In the genomic region with DNA sequence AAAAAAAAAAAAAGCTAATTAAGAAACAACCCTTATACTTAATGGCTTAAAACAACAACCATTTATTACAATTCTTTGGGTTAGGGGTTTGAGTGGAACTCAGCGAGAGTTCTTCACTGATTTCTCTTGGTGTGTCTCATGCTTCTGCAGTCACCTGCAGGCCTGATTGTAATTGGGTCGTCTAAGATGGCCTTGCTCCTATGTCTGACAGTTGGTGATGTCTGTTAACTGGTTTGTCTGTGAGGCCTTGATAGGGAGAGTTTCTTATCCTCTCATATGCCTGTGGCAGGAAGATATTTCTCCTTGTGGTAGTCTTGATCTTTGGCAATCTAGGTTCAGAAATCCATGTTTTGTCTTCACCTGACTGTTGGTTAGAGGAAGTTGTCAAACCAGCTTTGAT, we compare ENCODE assay signal across 6 cellular contexts.
A peak's percentile ranks its signal among the peaks of the same experiment; 100 is the strongest.
DNase-seq lines count a peak whose midpoint lies in the region; ATAC-seq and TF ChIP-seq lines count a peak whose summit lies in the region.
"Not testable (repeated sequence)": the region's sequence is repeated elsewhere in the genome, so short reads cannot be mapped to it uniquely, and the experiment has no call there.

No MANE protein-coding gene starts in this region.

- in situ Hi-C loops in GM13977 (cut with MboI; ENCODE audit: low pct_unique_long_range_greater_than_20kb, low sequenced_read_pairs, unreplicated experiment): not testable (repeated sequence)

- H3K27ac Mint-ChIP-seq in WTC11: 0 out of 2 replicates have a peak overlapping the region, but pooled peaks have one; percentile 57
- peak overlapping the region; percentile 41 for H3K27ac Mint-ChIP-seq in activated naive CD8-positive, alpha-beta T cell
- H3K27ac Mint-ChIP-seq in mesothelial cell of epicardium: peak overlapping the region; percentile 43

- H3K4me1 Mint-ChIP-seq in WTC11, mesothelial cell of epicardium: not testable (repeated sequence)
- H3K4me1 Mint-ChIP-seq in activated naive CD8-positive, alpha-beta T cell (ENCODE audit: low read depth): peaks cover 24% of the 10 kb centered on the region

- TF ChIP-seq POLR2A in erythroblast (IDR thresholded peaks at IDR 0.05; ENCODE audit: low read length): not testable (repeated sequence)

- POLR2A ChIA-PET in WTC11 (lab: Charles Lee): not testable (repeated sequence)

- H3K9me3 Mint-ChIP-seq in WTC11; activated naive CD8-positive, alpha-beta T cell (ENCODE audit: low read depth); mesothelial cell of epicardium: not testable (repeated sequence)

- not testable (repeated sequence) for H3K36me3 Mint-ChIP-seq in WTC11; activated naive CD8-positive, alpha-beta T cell
- H3K36me3 Mint-ChIP-seq in mesothelial cell of epicardium: peaks cover 15% of the 10 kb centered on the region

- not testable (repeated sequence) for ATAC-seq in WTC11

- not testable (repeated sequence) for H3K4me3 Mint-ChIP-seq in WTC11; activated naive CD8-positive, alpha-beta T cell; mesothelial cell of epicardium

- not testable (repeated sequence) for H3K27me3 Mint-ChIP-seq in WTC11 (ENCODE audit: low read depth); activated naive CD8-positive, alpha-beta T cell; mesothelial cell of epicardium (ENCODE audit: low read depth)

- DNase-seq in GM13977 (ENCODE audit: low spot score) (peak; percentile 0), OCI-M1 (lab: John Stamatoyannopoulos, UW) (peak; percentile 87), erythroblast (lab: John Stamatoyannopoulos, UW) (peak; percentile 64 to 89)
- not testable (repeated sequence) for DNase-seq in WTC11 (ENCODE audit: low spot score); mesothelial cell of epicardium (ENCODE audit: low spot score in 2 of 2, unreplicated experiment in 2 of 2)

- CTCF ChIA-PET in WTC11 (lab: Charles Lee): not testable (repeated sequence)

- TF ChIP-seq CTCF in GM13977 (IDR thresholded peaks at IDR 0.05; ENCODE audit: extremely low read depth, insufficient read depth, missing control alignments); WTC11 (IDR thresholded peaks at IDR 0.05); mesothelial cell of epicardium (IDR thresholded peaks at IDR 0.05; ENCODE audit: unreplicated experiment): not testable (repeated sequence)
